Comparison of ENCODE assay signal across 1 cellular context in the genomic region with DNA sequence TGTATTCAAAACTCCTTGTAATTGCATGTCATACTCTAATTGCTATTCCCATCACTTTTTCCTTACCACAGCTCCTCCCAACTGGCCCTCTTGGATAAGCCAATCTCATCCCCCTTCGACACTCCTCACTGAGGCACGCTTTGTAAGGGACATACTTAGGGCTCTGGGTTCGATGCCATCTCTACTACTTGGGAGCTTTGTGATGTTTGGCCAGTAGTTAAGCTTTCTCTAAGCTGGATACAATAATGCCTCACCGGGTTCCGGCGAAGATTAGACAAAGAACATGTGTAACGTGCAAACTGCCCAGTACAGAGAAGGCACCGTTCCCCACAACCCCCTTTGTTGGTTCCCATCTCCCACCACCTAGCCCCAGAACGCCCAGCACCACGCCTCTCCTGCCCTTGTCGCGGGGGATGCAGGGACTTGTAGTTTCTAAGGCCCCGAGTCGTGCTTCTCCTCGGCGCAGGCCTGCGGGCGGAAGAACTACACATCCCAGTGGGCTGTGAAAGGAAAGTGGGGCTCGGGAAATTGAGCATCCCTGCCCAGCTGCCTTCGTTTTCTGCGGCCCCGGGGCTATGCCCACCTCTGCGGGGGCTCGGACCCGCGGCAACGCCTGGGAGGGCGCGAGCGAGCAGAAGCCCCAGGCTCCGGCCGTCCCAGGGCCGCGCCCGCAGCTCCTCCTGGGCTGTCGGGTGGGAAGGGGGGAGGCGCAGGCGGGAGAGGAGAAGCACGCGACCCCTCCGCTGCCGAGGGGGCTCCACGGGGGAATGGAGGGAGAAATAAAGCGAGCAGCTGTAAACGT.
TF ChIP-seq lines count a peak whose summit lies in the region.

No MANE protein-coding gene starts in this region.

TF ChIP-seq in GM12878, 131 proteins besides CTCF, POLR2A, EP300 and RAD21 (continued from another document):
- TF ChIP-seq, protein P1, sequence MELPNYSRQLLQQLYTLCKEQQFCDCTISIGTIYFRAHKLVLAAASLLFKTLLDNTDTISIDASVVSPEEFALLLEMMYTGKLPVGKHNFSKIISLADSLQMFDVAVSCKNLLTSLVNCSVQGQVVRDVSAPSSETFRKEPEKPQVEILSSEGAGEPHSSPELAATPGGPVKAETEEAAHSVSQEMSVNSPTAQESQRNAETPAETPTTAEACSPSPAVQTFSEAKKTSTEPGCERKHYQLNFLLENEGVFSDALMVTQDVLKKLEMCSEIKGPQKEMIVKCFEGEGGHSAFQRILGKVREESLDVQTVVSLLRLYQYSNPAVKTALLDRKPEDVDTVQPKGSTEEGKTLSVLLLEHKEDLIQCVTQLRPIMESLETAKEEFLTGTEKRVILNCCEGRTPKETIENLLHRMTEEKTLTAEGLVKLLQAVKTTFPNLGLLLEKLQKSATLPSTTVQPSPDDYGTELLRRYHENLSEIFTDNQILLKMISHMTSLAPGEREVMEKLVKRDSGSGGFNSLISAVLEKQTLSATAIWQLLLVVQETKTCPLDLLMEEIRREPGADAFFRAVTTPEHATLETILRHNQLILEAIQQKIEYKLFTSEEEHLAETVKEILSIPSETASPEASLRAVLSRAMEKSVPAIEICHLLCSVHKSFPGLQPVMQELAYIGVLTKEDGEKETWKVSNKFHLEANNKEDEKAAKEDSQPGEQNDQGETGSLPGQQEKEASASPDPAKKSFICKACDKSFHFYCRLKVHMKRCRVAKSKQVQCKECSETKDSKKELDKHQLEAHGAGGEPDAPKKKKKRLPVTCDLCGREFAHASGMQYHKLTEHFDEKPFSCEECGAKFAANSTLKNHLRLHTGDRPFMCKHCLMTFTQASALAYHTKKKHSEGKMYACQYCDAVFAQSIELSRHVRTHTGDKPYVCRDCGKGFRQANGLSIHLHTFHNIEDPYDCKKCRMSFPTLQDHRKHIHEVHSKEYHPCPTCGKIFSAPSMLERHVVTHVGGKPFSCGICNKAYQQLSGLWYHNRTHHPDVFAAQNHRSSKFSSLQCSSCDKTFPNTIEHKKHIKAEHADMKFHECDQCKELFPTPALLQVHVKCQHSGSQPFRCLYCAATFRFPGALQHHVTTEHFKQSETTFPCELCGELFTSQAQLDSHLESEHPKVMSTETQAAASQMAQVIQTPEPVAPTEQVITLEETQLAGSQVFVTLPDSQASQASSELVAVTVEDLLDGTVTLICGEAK (IDR thresholded peaks at IDR 0.05; ENCODE audit: borderline replicate concordance): peak; percentile 27; the same call in 1 of the 2 replicates
- TF ChIP-seq DPF2 (IDR thresholded peaks at IDR 0.05) (0 out of 2 replicates have a peak, but pooled peaks have one; percentile 8), CHD1 (IDR thresholded peaks at IDR 0.05; ENCODE audit: low read depth, low read length) (no peak), IKZF1 (conservative IDR thresholded peaks at IDR 0.05) (peak; percentile 89), RAD51 (IDR thresholded peaks at IDR 0.05) (no peak), SIN3A (IDR thresholded peaks at IDR 0.05; ENCODE audit: low read depth, low read length) (no peak), LARP7 (IDR thresholded peaks at IDR 0.05) (no peak), CHD2 (IDR thresholded peaks at IDR 0.05; ENCODE audit: borderline replicate concordance, low read depth, low read length) (no peak), SUZ12 (IDR thresholded peaks at IDR 0.05; ENCODE audit: unreplicated experiment) (peak; percentile 74), ESRRA (IDR thresholded peaks at IDR 0.05; ENCODE audit: low read length) (no peak), CBFB (IDR thresholded peaks at IDR 0.05; ENCODE audit: low read depth) (0 out of 2 replicates have a peak, but pooled peaks have one; percentile 20), PAX5 (IDR thresholded peaks at IDR 0.05; ENCODE audit: borderline replicate concordance, low read depth, low read length) (no peak), SPI1 (IDR thresholded peaks at IDR 0.05; ENCODE audit: borderline replicate concordance, insufficient read depth, low read depth, low read length) (no peak), NR2F1 (conservative IDR thresholded peaks at IDR 0.05) (no peak), HCFC1 (IDR thresholded peaks at IDR 0.05; ENCODE audit: low read length) (peak; percentile 96), KAT2A (conservative IDR thresholded peaks at IDR 0.05; ENCODE audit: control insufficient read depth, low read depth, low read length) (no peak), CREB1 (IDR thresholded peaks at IDR 0.05; ENCODE audit: low read depth) (peak; percentile 64), CHD4 (IDR thresholded peaks at IDR 0.05) (no peak), TARDBP (IDR thresholded peaks at IDR 0.05; ENCODE audit: borderline replicate concordance) (peak; percentile 92), CREM (IDR thresholded peaks at IDR 0.05; ENCODE audit: low read depth) (peak; percentile 77; the same call in 1 of the 2 replicates), GATAD2B (conservative IDR thresholded peaks at IDR 0.05; ENCODE audit: low read depth) (no peak), CBX3 (IDR thresholded peaks at IDR 0.05; ENCODE audit: borderline replicate concordance, low read depth) (no peak), GABPA (IDR thresholded peaks at IDR 0.05; ENCODE audit: low read depth) (no peak), YBX1 (IDR thresholded peaks at IDR 0.05) (no peak), SREBF1 (IDR thresholded peaks at IDR 0.05; ENCODE audit: low read length) (no peak; the same call in 1 of the 2 replicates), YY1 (IDR thresholded peaks at IDR 0.05; ENCODE audit: low read depth, low read length) (0 out of 2 replicates have a peak, but pooled peaks have one; percentile 36), HDGF (IDR thresholded peaks at IDR 0.05) (no peak), HDAC2 (IDR thresholded peaks at IDR 0.05) (no peak), STAT1 (conservative IDR thresholded peaks at IDR 0.05) (no peak), ATF7 (IDR thresholded peaks at IDR 0.05; ENCODE audit: low read depth) (no peak), EGR1 (IDR thresholded peaks at IDR 0.05; ENCODE audit: borderline replicate concordance in 1 of 2, low read depth in 2 of 2, low read length in 2 of 2) (0 out of 3 replicates have a peak, but pooled peaks of 1 of the 2 experiments have one; percentile 25), SIX5 (IDR thresholded peaks at IDR 0.05; ENCODE audit: low read depth, low read length, severe bottlenecking) (peak; percentile 96), PAX8 (IDR thresholded peaks at IDR 0.05) (no peak), NRF1 (conservative IDR thresholded peaks at IDR 0.05; ENCODE audit: low read depth, low read length) (no peak), POLR2AphosphoS5 (IDR thresholded peaks at IDR 0.05; ENCODE audit: low read length) (no peak; the same call in 1 of the 2 replicates), MXI1 (IDR thresholded peaks at IDR 0.05; ENCODE audit: low read depth, low read length) (no peak), BHLHE40 (IDR thresholded peaks at IDR 0.05; ENCODE audit: borderline replicate concordance in 1 of 2, low read depth in 2 of 2, low read length in 1 of 2) (peak in 1 of 2 experiments; percentile 56; a peak in 1 of 4 replicates), NR2C1 (IDR thresholded peaks at IDR 0.05) (peak; percentile 77), RB1 (IDR thresholded peaks at IDR 0.05; ENCODE audit: borderline replicate concordance) (peak; percentile 61; the same call in 1 of the 2 replicates), CBX5 (IDR thresholded peaks at IDR 0.05; ENCODE audit: low read depth) (no peak), SREBF2 (IDR thresholded peaks at IDR 0.05; ENCODE audit: low read length) (no peak), BMI1 (IDR thresholded peaks at IDR 0.05; ENCODE audit: borderline replicate concordance) (no peak), SMC3 (IDR thresholded peaks at IDR 0.05; ENCODE audit: borderline replicate concordance, low read length) (no peak)
- TF ChIP-seq, protein P2, sequence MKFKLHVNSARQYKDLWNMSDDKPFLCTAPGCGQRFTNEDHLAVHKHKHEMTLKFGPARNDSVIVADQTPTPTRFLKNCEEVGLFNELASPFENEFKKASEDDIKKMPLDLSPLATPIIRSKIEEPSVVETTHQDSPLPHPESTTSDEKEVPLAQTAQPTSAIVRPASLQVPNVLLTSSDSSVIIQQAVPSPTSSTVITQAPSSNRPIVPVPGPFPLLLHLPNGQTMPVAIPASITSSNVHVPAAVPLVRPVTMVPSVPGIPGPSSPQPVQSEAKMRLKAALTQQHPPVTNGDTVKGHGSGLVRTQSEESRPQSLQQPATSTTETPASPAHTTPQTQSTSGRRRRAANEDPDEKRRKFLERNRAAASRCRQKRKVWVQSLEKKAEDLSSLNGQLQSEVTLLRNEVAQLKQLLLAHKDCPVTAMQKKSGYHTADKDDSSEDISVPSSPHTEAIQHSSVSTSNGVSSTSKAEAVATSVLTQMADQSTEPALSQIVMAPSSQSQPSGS (IDR thresholded peaks at IDR 0.05; ENCODE audit: low read length): no peak
- TF ChIP-seq, protein P3, sequence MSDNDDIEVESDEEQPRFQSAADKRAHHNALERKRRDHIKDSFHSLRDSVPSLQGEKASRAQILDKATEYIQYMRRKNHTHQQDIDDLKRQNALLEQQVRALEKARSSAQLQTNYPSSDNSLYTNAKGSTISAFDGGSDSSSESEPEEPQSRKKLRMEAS (IDR thresholded peaks at IDR 0.05; ENCODE audit: low read depth, low read length): peak; percentile 23; the same call in 1 of the 2 replicates
- TF ChIP-seq, protein P4, sequence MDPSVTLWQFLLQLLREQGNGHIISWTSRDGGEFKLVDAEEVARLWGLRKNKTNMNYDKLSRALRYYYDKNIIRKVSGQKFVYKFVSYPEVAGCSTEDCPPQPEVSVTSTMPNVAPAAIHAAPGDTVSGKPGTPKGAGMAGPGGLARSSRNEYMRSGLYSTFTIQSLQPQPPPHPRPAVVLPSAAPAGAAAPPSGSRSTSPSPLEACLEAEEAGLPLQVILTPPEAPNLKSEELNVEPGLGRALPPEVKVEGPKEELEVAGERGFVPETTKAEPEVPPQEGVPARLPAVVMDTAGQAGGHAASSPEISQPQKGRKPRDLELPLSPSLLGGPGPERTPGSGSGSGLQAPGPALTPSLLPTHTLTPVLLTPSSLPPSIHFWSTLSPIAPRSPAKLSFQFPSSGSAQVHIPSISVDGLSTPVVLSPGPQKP (IDR thresholded peaks at IDR 0.05; ENCODE audit: low read depth, low read length): no peak
- TF ChIP-seq, protein P5, sequence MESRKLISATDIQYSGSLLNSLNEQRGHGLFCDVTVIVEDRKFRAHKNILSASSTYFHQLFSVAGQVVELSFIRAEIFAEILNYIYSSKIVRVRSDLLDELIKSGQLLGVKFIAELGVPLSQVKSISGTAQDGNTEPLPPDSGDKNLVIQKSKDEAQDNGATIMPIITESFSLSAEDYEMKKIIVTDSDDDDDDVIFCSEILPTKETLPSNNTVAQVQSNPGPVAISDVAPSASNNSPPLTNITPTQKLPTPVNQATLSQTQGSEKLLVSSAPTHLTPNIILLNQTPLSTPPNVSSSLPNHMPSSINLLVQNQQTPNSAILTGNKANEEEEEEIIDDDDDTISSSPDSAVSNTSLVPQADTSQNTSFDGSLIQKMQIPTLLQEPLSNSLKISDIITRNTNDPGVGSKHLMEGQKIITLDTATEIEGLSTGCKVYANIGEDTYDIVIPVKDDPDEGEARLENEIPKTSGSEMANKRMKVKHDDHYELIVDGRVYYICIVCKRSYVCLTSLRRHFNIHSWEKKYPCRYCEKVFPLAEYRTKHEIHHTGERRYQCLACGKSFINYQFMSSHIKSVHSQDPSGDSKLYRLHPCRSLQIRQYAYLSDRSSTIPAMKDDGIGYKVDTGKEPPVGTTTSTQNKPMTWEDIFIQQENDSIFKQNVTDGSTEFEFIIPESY (IDR thresholded peaks at IDR 0.05): no peak
- TF ChIP-seq, protein P6, sequence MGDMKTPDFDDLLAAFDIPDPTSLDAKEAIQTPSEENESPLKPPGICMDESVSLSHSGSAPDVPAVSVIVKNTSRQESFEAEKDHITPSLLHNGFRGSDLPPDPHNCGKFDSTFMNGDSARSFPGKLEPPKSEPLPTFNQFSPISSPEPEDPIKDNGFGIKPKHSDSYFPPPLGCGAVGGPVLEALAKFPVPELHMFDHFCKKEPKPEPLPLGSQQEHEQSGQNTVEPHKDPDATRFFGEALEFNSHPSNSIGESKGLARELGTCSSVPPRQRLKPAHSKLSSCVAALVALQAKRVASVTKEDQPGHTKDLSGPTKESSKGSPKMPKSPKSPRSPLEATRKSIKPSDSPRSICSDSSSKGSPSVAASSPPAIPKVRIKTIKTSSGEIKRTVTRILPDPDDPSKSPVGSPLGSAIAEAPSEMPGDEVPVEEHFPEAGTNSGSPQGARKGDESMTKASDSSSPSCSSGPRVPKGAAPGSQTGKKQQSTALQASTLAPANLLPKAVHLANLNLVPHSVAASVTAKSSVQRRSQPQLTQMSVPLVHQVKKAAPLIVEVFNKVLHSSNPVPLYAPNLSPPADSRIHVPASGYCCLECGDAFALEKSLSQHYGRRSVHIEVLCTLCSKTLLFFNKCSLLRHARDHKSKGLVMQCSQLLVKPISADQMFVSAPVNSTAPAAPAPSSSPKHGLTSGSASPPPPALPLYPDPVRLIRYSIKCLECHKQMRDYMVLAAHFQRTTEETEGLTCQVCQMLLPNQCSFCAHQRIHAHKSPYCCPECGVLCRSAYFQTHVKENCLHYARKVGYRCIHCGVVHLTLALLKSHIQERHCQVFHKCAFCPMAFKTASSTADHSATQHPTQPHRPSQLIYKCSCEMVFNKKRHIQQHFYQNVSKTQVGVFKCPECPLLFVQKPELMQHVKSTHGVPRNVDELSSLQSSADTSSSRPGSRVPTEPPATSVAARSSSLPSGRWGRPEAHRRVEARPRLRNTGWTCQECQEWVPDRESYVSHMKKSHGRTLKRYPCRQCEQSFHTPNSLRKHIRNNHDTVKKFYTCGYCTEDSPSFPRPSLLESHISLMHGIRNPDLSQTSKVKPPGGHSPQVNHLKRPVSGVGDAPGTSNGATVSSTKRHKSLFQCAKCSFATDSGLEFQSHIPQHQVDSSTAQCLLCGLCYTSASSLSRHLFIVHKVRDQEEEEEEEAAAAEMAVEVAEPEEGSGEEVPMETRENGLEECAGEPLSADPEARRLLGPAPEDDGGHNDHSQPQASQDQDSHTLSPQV (IDR thresholded peaks at IDR 0.05): no peak
- TF ChIP-seq, protein P7, sequence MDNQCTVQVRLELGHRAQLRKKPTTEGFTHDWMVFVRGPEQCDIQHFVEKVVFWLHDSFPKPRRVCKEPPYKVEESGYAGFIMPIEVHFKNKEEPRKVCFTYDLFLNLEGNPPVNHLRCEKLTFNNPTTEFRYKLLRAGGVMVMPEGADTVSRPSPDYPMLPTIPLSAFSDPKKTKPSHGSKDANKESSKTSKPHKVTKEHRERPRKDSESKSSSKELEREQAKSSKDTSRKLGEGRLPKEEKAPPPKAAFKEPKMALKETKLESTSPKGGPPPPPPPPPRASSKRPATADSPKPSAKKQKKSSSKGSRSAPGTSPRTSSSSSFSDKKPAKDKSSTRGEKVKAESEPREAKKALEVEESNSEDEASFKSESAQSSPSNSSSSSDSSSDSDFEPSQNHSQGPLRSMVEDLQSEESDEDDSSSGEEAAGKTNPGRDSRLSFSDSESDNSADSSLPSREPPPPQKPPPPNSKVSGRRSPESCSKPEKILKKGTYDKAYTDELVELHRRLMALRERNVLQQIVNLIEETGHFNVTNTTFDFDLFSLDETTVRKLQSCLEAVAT (IDR thresholded peaks at IDR 0.05): no peak
- TF ChIP-seq, protein P8, sequence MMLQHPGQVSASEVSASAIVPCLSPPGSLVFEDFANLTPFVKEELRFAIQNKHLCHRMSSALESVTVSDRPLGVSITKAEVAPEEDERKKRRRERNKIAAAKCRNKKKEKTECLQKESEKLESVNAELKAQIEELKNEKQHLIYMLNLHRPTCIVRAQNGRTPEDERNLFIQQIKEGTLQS (IDR thresholded peaks at IDR 0.05; ENCODE audit: borderline replicate concordance, extremely low read depth, low read depth, low read length): no peak
